8 cellular contexts compared by ENCODE assay signal in the genomic region with DNA sequence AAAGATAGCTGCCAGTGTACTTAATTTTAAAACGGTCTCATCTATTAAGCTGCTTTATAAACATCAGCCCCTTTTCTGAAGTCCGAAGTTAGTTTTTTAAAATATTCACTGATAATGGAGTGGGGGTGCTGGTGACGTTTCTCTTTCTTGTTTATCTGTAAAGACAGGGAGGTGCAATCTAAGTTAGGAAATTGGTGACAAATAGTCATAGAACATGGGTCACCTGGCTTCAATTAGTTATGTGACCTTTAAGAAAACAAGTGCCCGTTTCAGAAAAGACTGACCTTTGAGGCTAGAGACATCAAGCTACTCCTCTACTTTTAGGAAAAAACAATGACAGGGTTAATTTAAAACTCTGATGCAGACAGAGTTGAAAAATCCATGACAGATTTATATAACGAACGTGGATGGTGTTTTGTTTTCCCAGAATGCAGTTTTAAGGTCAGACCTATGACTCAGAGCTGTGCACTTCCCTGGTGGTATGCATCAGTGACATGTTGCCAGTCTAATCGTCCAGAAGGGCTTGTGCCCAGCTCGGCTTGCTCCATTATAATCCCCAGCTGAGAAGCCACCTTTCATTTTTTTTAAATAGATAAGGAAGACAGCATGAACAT. TPM values are rescaled to one million over a fixed set of nuclear protein-coding genes. Genes with fewer than 3 reads are reported as not detected.
DNase-seq lines count a peak whose midpoint lies in the region; ATAC-seq, FAIRE-seq and TF ChIP-seq lines count a peak whose summit lies in the region.

No MANE protein-coding gene starts in this region.

- H3K27ac Mint-ChIP-seq in activated naive CD4-positive, alpha-beta T cell treated with anti-CD3 and anti-CD28 coated beads, Interleukin-2, amount 10 ng/mL, durations not matched to agents 7 days and 5 days, result no peak overlapping the region

- no peaks in the 10 kb centered on the region for H3K27me3 Mint-ChIP-seq in activated naive CD4-positive, alpha-beta T cell treated with anti-CD3 and anti-CD28 coated beads, Interleukin-2, amount 10 ng/mL, durations not matched to agents 7 days and 5 days

- intact Hi-C loops in psoas muscle (cut with DNase I), result no loop called here

- TF ChIP-seq CTCF in D721Med (IDR thresholded peaks at IDR 0.05; ENCODE audit: insufficient read depth, missing control alignments), result no peak
- no peak for TF ChIP-seq CTCF in psoas muscle (IDR thresholded peaks at IDR 0.05)

- H3K27me3 ChIP-seq in SJSA1 (replicated peaks) (no peaks in the 10 kb centered on the region), psoas muscle (ENCODE audit: insufficient read depth in 3 of 3, low read length in 2 of 3) (no peaks in the 10 kb centered on the region)

- 5 to 16% (median 8%) methylated on average over 8 of the region's 8 CpGs for WGBS in psoas muscle, 3 donors

- ATAC-seq in psoas muscle, result peak; percentile 64 to 89 (median 76)
- no peak for ATAC-seq in HG02938 (IDR thresholded peaks at IDR 0.05; ENCODE audit: unreplicated experiment)

- H3K4me3 ChIP-seq in SJSA1 (peak overlapping the region; percentile 15), psoas muscle (peak overlapping the region; percentile 48)

- CTCF ChIA-PET in activated naive CD4-positive, alpha-beta T cell treated with anti-CD3 and anti-CD28 coated beads, Interleukin-2, amount 10 ng/mL, durations not matched to agents 7 days and 5 days (lab: Charles Lee), result interaction anchor here (1.4 kb wide), 1 partner anchor 10 kb away, joined by 3 read pairs; no protein-coding TSS in a partner anchor

- peaks cover 12% of the 10 kb centered on the region for H3K4me1 ChIP-seq in SJSA1 (replicated peaks)
- peaks cover 34% of the 10 kb centered on the region for H3K4me1 ChIP-seq in psoas muscle

- H3K36me3 ChIP-seq in SJSA1 (no peaks in the 10 kb centered on the region), psoas muscle (ENCODE audit: insufficient read depth in 1 of 2, low read depth in 1 of 2) (no peaks in the 10 kb centered on the region)

- H3K27ac ChIP-seq in SJSA1, result peak overlapping the region; percentile 67
- H3K27ac ChIP-seq in psoas muscle, result peak overlapping the region; percentile 95

- H3K4me1 Mint-ChIP-seq in activated naive CD4-positive, alpha-beta T cell treated with anti-CD3 and anti-CD28 coated beads, Interleukin-2, amount 10 ng/mL, durations not matched to agents 7 days and 5 days, result no peaks in the 10 kb centered on the region

- peak; percentile 32 for FAIRE-seq in D721Med (lab: Jason Lieb, UNC)

- no peak for DNase-seq in D721Med (ENCODE audit: insufficient read length, low spot score)
- no peak for DNase-seq in SJSA1 (ENCODE audit: low read depth in 1 of 2, low spot score in 2 of 2)
- peak; percentile 52 for DNase-seq in foreskin melanocyte
- no peak for DNase-seq in psoas muscle
- no peak for DNase-seq in activated naive CD4-positive, alpha-beta T cell treated with anti-CD3 and anti-CD28 coated beads, Interleukin-2, amount 10 ng/mL, durations not matched to agents 7 days and 5 days
- no peak for DNase-seq in MV-4-11 (lab: John Stamatoyannopoulos, UW)
- DNase-seq in activated naive CD4-positive, alpha-beta T cell treated with anti-CD3 and anti-CD28 coated beads, Interleukin-2, amount 50 U/mL, for 16 hours, result no peak

- H3K4me3 Mint-ChIP-seq in activated naive CD4-positive, alpha-beta T cell treated with anti-CD3 and anti-CD28 coated beads, Interleukin-2, amount 10 ng/mL, durations not matched to agents 7 days and 5 days, result no peak overlapping the region

- no peaks in the 10 kb centered on the region for H3K36me3 Mint-ChIP-seq in activated naive CD4-positive, alpha-beta T cell treated with anti-CD3 and anti-CD28 coated beads, Interleukin-2, amount 10 ng/mL, durations not matched to agents 7 days and 5 days

- H3K9me3 Mint-ChIP-seq in activated naive CD4-positive, alpha-beta T cell treated with anti-CD3 and anti-CD28 coated beads, Interleukin-2, amount 10 ng/mL, durations not matched to agents 7 days and 5 days, result no peaks in the 10 kb centered on the region

- H3K9me3 ChIP-seq in SJSA1 (replicated peaks) (no peaks in the 10 kb centered on the region), psoas muscle (no peaks in the 10 kb centered on the region)

RNA-seq across cellular contexts. Expression of a gene that starts 38.2 kb away (rescaled TPM):
- 104 and 117 TPM in 2 replicates for total RNA-seq in SJSA1 (2014; rRNA removed; shearing (Covaris generic))
- total RNA-seq in psoas muscle, result 1,000 to 10,000 TPM; 6,074 to 8,382 (median 6,962) TPM
- polyA plus RNA-seq in psoas muscle, result 1,000 to 10,000 TPM in 2 of 3 donors, 100 to 1,000 TPM in 1; 325 to 4,774 (median 2,961) TPM

Comparison
In these comparisons a context has a peak if more than half of its experiments do, and no peak if none do; other contexts are left out.
1. RNA of a gene that starts 38.2 kb away (total RNA-seq): 6,074 to 8,382 TPM in psoas muscle; 104 to 117 TPM in SJSA1; every median in the first group is over 10 times any median in the second.